8 cellular contexts compared by ENCODE assay signal in genomic region chr9:132507670-132508469, GRCh38.
DNase-seq lines count a peak whose midpoint lies in the region; ATAC-seq and TF ChIP-seq lines count a peak whose summit lies in the region.

No MANE protein-coding gene starts in this region.

- H3K27ac ChIP-seq in CD8-positive, alpha-beta T cell (ENCODE audit: low read depth, low read length), result no peak overlapping the region
- H3K27ac ChIP-seq in fibroblast of lung (ENCODE audit: insufficient read depth, low read length), result no peak overlapping the region

- TF ChIP-seq CTCF in CD8-positive, alpha-beta T cell (IDR thresholded peaks at IDR 0.05), result peak; percentile 74
- TF ChIP-seq CTCF in fibroblast of lung (conservative IDR thresholded peaks at IDR 0.05 in 1 of 2, IDR thresholded peaks at IDR 0.05 in 1 of 2; ENCODE audit: low read depth in 1 of 2, low read length in 2 of 2) (peak; percentile 82 to 84), nephron progenitor cell (IDR thresholded peaks at IDR 0.05) (peak; percentile 67)

- peak; percentile 58 for ATAC-seq in CD8-positive, alpha-beta T cell
- ATAC-seq in HG02852 (IDR thresholded peaks at IDR 0.05; ENCODE audit: unreplicated experiment), result no peak

- no peak overlapping the region for H3K4me3 Mint-ChIP-seq in CD8-positive, alpha-beta T cell
- no peak overlapping the region for H3K4me3 Mint-ChIP-seq in nephron progenitor cell

- H2AFZ ChIP-seq in fibroblast of lung (ENCODE audit: low read length), result no peak overlapping the region

- peaks cover 10% of the 10 kb centered on the region for H3K4me1 Mint-ChIP-seq in CD8-positive, alpha-beta T cell (ENCODE audit: low read depth)
- H3K4me1 Mint-ChIP-seq in nephron progenitor cell, result peaks cover 38% of the 10 kb centered on the region

- H3K4me3 ChIP-seq in CD8-positive, alpha-beta T cell (ENCODE audit: low read depth, low read length), result no peak overlapping the region
- H3K4me3 ChIP-seq in fibroblast of lung (replicated peaks in 1 of 4; ENCODE audit: control extremely low read depth in 1 of 4, insufficient read depth in 1 of 4, low read depth in 3 of 4, low read length in 4 of 4), result no peak overlapping the region

- peaks cover 14% of the 10 kb centered on the region for H3K27me3 Mint-ChIP-seq in CD8-positive, alpha-beta T cell (ENCODE audit: low read depth)
- H3K27me3 Mint-ChIP-seq in nephron progenitor cell (ENCODE audit: low read depth, poor library complexity), result peaks cover 69% of the 10 kb centered on the region

- H3K36me3 Mint-ChIP-seq in CD8-positive, alpha-beta T cell, result no peaks in the 10 kb centered on the region
- no peaks in the 10 kb centered on the region for H3K36me3 Mint-ChIP-seq in nephron progenitor cell (ENCODE audit: low read depth)

- H3K36me3 ChIP-seq in CD8-positive, alpha-beta T cell (ENCODE audit: insufficient read depth, low read length), result no peaks in the 10 kb centered on the region
- no peaks in the 10 kb centered on the region for H3K36me3 ChIP-seq in fibroblast of lung (ENCODE audit: control insufficient read depth, insufficient read depth, low read length)

- H3K9me3 Mint-ChIP-seq in CD8-positive, alpha-beta T cell, result no peaks in the 10 kb centered on the region
- H3K9me3 Mint-ChIP-seq in nephron progenitor cell, result no peaks in the 10 kb centered on the region

- no peak overlapping the region for H3K27ac Mint-ChIP-seq in CD8-positive, alpha-beta T cell
- H3K27ac Mint-ChIP-seq in nephron progenitor cell, result no peak overlapping the region

- CTCF ChIA-PET in CD8-positive, alpha-beta T cell (lab: Charles Lee), result interaction anchor here (0.7 to 4.3 kb wide), 23 partner anchors 10 to 471 kb away, joined by 3 to 20 read pairs (median 4); no protein-coding TSS in a partner anchor

- intact Hi-C loops in CD8-positive, alpha-beta T cell (cut with DNase I, micrococcal nuclease), result loop anchor here (1.0 to 10.0 kb wide), 5 partner anchors 67 to 465 kb away; no protein-coding TSS in a partner anchor

- peaks cover 11% of the 10 kb centered on the region for H3K4me1 ChIP-seq in CD8-positive, alpha-beta T cell (ENCODE audit: insufficient read depth, low read length)
- no peaks in the 10 kb centered on the region for H3K4me1 ChIP-seq in fibroblast of lung (ENCODE audit: control insufficient read depth, extremely low read depth, insufficient read depth, low read length)

- H3K4me2 ChIP-seq in fibroblast of lung (ENCODE audit: extremely low read depth, insufficient read depth, low read length), result no peak overlapping the region

- no peak overlapping the region for H3K9ac ChIP-seq in fibroblast of lung (ENCODE audit: insufficient read depth, low read length)

- no peaks in the 10 kb centered on the region for H3K79me2 ChIP-seq in fibroblast of lung (ENCODE audit: control insufficient read depth, insufficient read depth, low read length)

- POLR2A ChIA-PET in CD8-positive, alpha-beta T cell (lab: Charles Lee), result no interaction called here

- no peaks in the 10 kb centered on the region for H4K20me1 ChIP-seq in fibroblast of lung (ENCODE audit: control insufficient read depth, extremely low read depth, insufficient read depth, low read length)

- no peaks in the 10 kb centered on the region for H3K9me3 ChIP-seq in CD8-positive, alpha-beta T cell (ENCODE audit: low read length)
- H3K9me3 ChIP-seq in fibroblast of lung (ENCODE audit: control insufficient read depth, insufficient read depth, low read depth, low read length), result no peaks in the 10 kb centered on the region

- peaks cover 2% of the 10 kb centered on the region for H3K27me3 ChIP-seq in CD8-positive, alpha-beta T cell (ENCODE audit: insufficient read depth, low read length)
- peaks cover 12% of the 10 kb centered on the region for H3K27me3 ChIP-seq in fibroblast of lung (ENCODE audit: control insufficient read depth, insufficient read depth, low read length)

- DNase-seq in CD8-positive, alpha-beta T cell, result peak; percentile 33 to 79 (median 54)
- DNase-seq in HuH-7 (ENCODE audit: low spot score) (peak; percentile 93), OCI-M2 (lab: John Stamatoyannopoulos, UW; ENCODE audit: unreplicated experiment) (peak; percentile 1), fibroblast of lung (ENCODE audit: low read depth in 2 of 2) (peak; percentile 45 to 73), nephron progenitor cell (peak; percentile 85)
- DNase-seq in activated T-cell treated with anti-CD3 and anti-CD28 coated beads, Interleukin-2, amount 50 U/mL, for 1 hour, result peak; percentile 65
- peak; percentile 34 to 64 (median 46) for DNase-seq in stimulated activated naive CD4-positive, alpha-beta T cell (lab: John Stamatoyannopoulos, UW)

Comparison
In these comparisons a context has a peak if more than half of its experiments do, and no peak if none do; other contexts are left out.
1. DNase-seq: peak in every context shown above with its lines; median percentile 93 in HuH-7; 85 in nephron progenitor cell; 65 in activated T-cell treated with anti-CD3 and anti-CD28 coated beads, Interleukin-2, amount 50 U/mL, for 1 hour; 59 in fibroblast of lung; 54 in CD8-positive, alpha-beta T cell; 46 in stimulated activated naive CD4-positive, alpha-beta T cell; 1 in OCI-M2.